Comparison of ENCODE assay signal across 20 cellular contexts in the genomic region with DNA sequence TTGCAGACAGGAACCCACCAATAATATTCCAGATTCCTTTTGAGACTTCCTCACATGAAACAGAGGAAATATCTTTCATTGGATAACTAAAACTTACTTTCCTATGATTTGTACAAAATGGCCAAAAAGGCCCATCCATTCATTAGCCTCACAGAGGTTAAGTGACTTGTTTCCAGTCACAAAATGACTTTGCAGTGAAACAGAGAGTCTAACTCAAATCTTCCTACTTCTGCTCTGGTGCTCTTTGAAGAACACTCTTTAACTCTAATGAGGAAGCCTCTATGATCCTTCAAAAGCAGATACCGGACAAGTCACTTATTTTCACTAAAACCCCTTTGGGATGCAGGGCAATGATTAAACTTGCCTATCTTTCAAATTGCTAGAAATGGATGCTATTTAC. TPM values are rescaled to one million over a fixed set of nuclear protein-coding genes. Genes with fewer than 3 reads are reported as not detected.
DNase-seq lines count a peak whose midpoint lies in the region; ATAC-seq, FAIRE-seq and TF ChIP-seq lines count a peak whose summit lies in the region.
"Had no signal": no experiment of that assay in that cellular context is flagged by ENCODE, and none has a peak within 500 bp of the region (broad histone marks: within the 10 kb centered on the region; RNA-seq: fewer than 3 reads in every experiment).

No MANE protein-coding gene starts in this region.

- H3K9ac ChIP-seq in GM12878 (ENCODE audit: control insufficient read depth, insufficient read depth, low read length) (no peak overlapping the region), skeletal muscle tissue (ENCODE audit: low read depth in 1 of 3, low read length in 3 of 3) (peak overlapping the region; percentile 36 to 76 (median 71))

- BruUV-seq in GM12878 (replicated peaks; lab: Mats Ljungman, UMichigan) = no TSS peak

- H3K27ac Mint-ChIP-seq in osteocyte (ENCODE audit: unreplicated experiment) = no peak overlapping the region
- H3K27ac Mint-ChIP-seq in activated T-cell treated with anti-CD3 and anti-CD28 coated beads, Interleukin-2, amount 50 U/mL, for 24 hours = no peak overlapping the region
- H3K27ac Mint-ChIP-seq: GM23338 had no signal

- TF ChIP-seq CTCF in GM12878 (IDR thresholded peaks at IDR 0.05 in 2 of 3, conservative IDR thresholded peaks at IDR 0.05 in 1 of 3; ENCODE audit: control insufficient read depth in 2 of 3, extremely low read depth in 1 of 3, insufficient read depth in 1 of 3, low read depth in 3 of 3, low read length in 3 of 3) = no peak
- TF ChIP-seq CTCF in osteocyte (IDR thresholded peaks at IDR 0.05) = no peak

- WGBS in GM12878 (ENCODE audit: insufficient coverage, insufficient replicate concordance, low lambda C conversion rate, missing lambda C conversion rate) = 56% methylated on average over 1 of the region's 1 CpG

- POLR2A ChIA-PET in GM12878 (lab: Charles Lee) = interaction anchor here (0.5 to 0.6 kb wide), 2 partner anchors 61 to 135 kb away, joined by 3 to 6 read pairs; no protein-coding TSS in a partner anchor

- ATAC-seq in HG02852 (IDR thresholded peaks at IDR 0.05; ENCODE audit: unreplicated experiment) = peak; percentile 69
- peak; percentile 56; the same call in 2 of the 3 replicates for ATAC-seq in GM12878
- ATAC-seq: GM23338 had no signal

- H3K27me3 ChIP-seq in GM12878 (replicated peaks in 1 of 2; ENCODE audit: control insufficient read depth in 2 of 2, insufficient read depth in 2 of 2, low read length in 1 of 2) (no peaks in the 10 kb centered on the region), skeletal muscle tissue (ENCODE audit: control insufficient read depth in 3 of 3, insufficient read depth in 3 of 3, low read length in 3 of 3) (no peaks in the 10 kb centered on the region)
- H3K27me3 ChIP-seq: Peyer's patch had no signal

- TF ChIP-seq RAD21 in GM12878 (IDR thresholded peaks at IDR 0.05; ENCODE audit: insufficient read depth, low read depth, low read length) = no peak

- H3K4me1 Mint-ChIP-seq in osteocyte (ENCODE audit: unreplicated experiment) = no peaks in the 10 kb centered on the region
- no peaks in the 10 kb centered on the region for H3K4me1 Mint-ChIP-seq in activated T-cell treated with anti-CD3 and anti-CD28 coated beads, Interleukin-2, amount 50 U/mL, for 24 hours (ENCODE audit: low read depth)

- no peak overlapping the region for H3K4me3 Mint-ChIP-seq in osteocyte (ENCODE audit: unreplicated experiment)
- no peak overlapping the region for H3K4me3 Mint-ChIP-seq in activated T-cell treated with anti-CD3 and anti-CD28 coated beads, Interleukin-2, amount 50 U/mL, for 24 hours
- H3K4me3 Mint-ChIP-seq: GM23338 had no signal

- intact Hi-C loops in GM12878 (cut with micrococcal nuclease; ENCODE audit: unreplicated experiment) = no loop called here

- H3K4me2 ChIP-seq in GM12878 (ENCODE audit: control insufficient read depth, insufficient read depth) = no peak overlapping the region
- H3K4me2 ChIP-seq: GM23338 had no signal

- no peak for DNase-seq in GM12892 (ENCODE audit: insufficient read length)
- DNase-seq in GM12878 (ENCODE audit: low read depth, low spot score) = no peak
- DNase-seq in NCI-H446 (lab: John Stamatoyannopoulos, UW) = no peak
- no peak for DNase-seq in osteocyte (ENCODE audit: extremely low spot score, unreplicated experiment)
- no peak for DNase-seq in activated T-cell treated with anti-CD3 and anti-CD28 coated beads, Interleukin-2, amount 50 U/mL, for 24 hours
- DNase-seq: Calu3, DMS79 treated with DMSO at 0.1 percent for 48 hours, GF-D8, HCEC 1CT, NCI-H1105 treated with DMSO at 0.1 percent for 48 hours, NCI-H1694, NCI-H2029 treated with DMSO at 0.1 percent for 48 hours, NCI-H526 treated with DMSO at 0.1 percent for 48 hours, Peyer's patch, SHP77 treated with DMSO at 0.1 percent for 48 hours had no signal

- peak; percentile 40 for FAIRE-seq in GM12892 (lab: Jason Lieb, UNC)
- FAIRE-seq in GM12878 (lab: Jason Lieb, UNC) = no peak
- FAIRE-seq: GM18507 had no signal

- RAD21 ChIA-PET in GM12878 (lab: Charles Lee; ENCODE audit: unreplicated experiment) = no interaction called here

- H3K36me3 ChIP-seq in GM12878 (ENCODE audit: control insufficient read depth in 2 of 2, insufficient read depth in 2 of 2, low read length in 1 of 2) (no peaks in the 10 kb centered on the region), skeletal muscle tissue (ENCODE audit: control insufficient read depth in 3 of 3, insufficient read depth in 3 of 3, low read length in 3 of 3) (peaks cover 0 to 2% (median 0%) of the 10 kb centered on the region in 3 donors)
- H3K36me3 ChIP-seq: Peyer's patch had no signal

- H3K4me3 ChIP-seq in GM12878 (no peak overlapping the region), skeletal muscle tissue (ENCODE audit: low read length in 3 of 3) (peak overlapping the region; percentile 56 to 64 (median 58))
- H3K4me3 ChIP-seq: GM23338, Peyer's patch, SK-N-MC had no signal

- H3K79me2 ChIP-seq in GM12878 (ENCODE audit: control insufficient read depth, insufficient read depth, low read length) = peaks cover 3% of the 10 kb centered on the region; the same call in 1 of the 2 replicates

- SMC1A ChIA-PET in GM12878 (lab: Charles Lee; ENCODE audit: uncharacterized antibody, unreplicated experiment) = no interaction called here

- in situ Hi-C loops in GM12878 (cut with MboI) = no loop called here

- H3K9me3 ChIP-seq in GM12878 (replicated peaks; ENCODE audit: control insufficient read depth, insufficient read depth, low read length) = no peaks in the 10 kb centered on the region
- no peaks in the 10 kb centered on the region for H3K9me3 ChIP-seq in skeletal muscle tissue (ENCODE audit: control insufficient read depth in 3 of 3, low read length in 3 of 3)
- H3K9me3 ChIP-seq: Peyer's patch had no signal

- CTCF ChIA-PET in GM12878 (lab: Yijun Ruan, JAX) = no interaction called here

- H3K27ac ChIP-seq in GM12878 (ENCODE audit: control insufficient read depth, insufficient read depth) = no peak overlapping the region
- H3K27ac ChIP-seq in skeletal muscle tissue (ENCODE audit: low read depth, low read length) = peak overlapping the region; percentile 75
- H3K27ac ChIP-seq: Peyer's patch, SK-N-MC had no signal

- H3K9me3 Mint-ChIP-seq in osteocyte (ENCODE audit: unreplicated experiment) = no peaks in the 10 kb centered on the region
- H3K9me3 Mint-ChIP-seq in activated T-cell treated with anti-CD3 and anti-CD28 coated beads, Interleukin-2, amount 50 U/mL, for 24 hours = no peaks in the 10 kb centered on the region
- H3K9me3 Mint-ChIP-seq: GM23338 had no signal

- no peaks in the 10 kb centered on the region for H4K20me1 ChIP-seq in GM12878 (ENCODE audit: control insufficient read depth, insufficient read depth)

- no peak overlapping the region for H2AFZ ChIP-seq in GM12878 (ENCODE audit: control insufficient read depth, low read depth, low read length)
- H2AFZ ChIP-seq: GM23338 had no signal

- H3K36me3 Mint-ChIP-seq in osteocyte (ENCODE audit: unreplicated experiment) = no peaks in the 10 kb centered on the region
- H3K36me3 Mint-ChIP-seq in activated T-cell treated with anti-CD3 and anti-CD28 coated beads, Interleukin-2, amount 50 U/mL, for 24 hours (ENCODE audit: low read depth) = no peaks in the 10 kb centered on the region

- no peak for TF ChIP-seq EP300 in GM12878 (IDR thresholded peaks at IDR 0.05; ENCODE audit: borderline replicate concordance in 1 of 2, control insufficient read depth in 1 of 2, low read depth in 2 of 2, low read length in 2 of 2)

- H3K4me1 ChIP-seq in GM12878 (ENCODE audit: control insufficient read depth, insufficient read depth, low read length) (no peaks in the 10 kb centered on the region), skeletal muscle tissue (ENCODE audit: control insufficient read depth in 3 of 3, insufficient read depth in 3 of 3, low read length in 3 of 3) (peaks cover 11 to 16% (median 15%) of the 10 kb centered on the region in 3 donors)
- H3K4me1 ChIP-seq: Peyer's patch had no signal

- TF ChIP-seq POLR2A in GM12892 (IDR thresholded peaks at IDR 0.05; ENCODE audit: low read depth, low read length) (no peak), GM12878 (IDR thresholded peaks at IDR 0.05; ENCODE audit: low read depth, low read length) (no peak)

- no peaks in the 10 kb centered on the region for H3K27me3 Mint-ChIP-seq in osteocyte (ENCODE audit: unreplicated experiment)
- H3K27me3 Mint-ChIP-seq in activated T-cell treated with anti-CD3 and anti-CD28 coated beads, Interleukin-2, amount 50 U/mL, for 24 hours = no peaks in the 10 kb centered on the region

TF ChIP-seq in GM12878, 131 proteins besides CTCF, POLR2A, EP300 and RAD21:
- TF ChIP-seq HCFC1 (IDR thresholded peaks at IDR 0.05; ENCODE audit: low read length) = no peak
- TF ChIP-seq SPI1 (IDR thresholded peaks at IDR 0.05; ENCODE audit: borderline replicate concordance, insufficient read depth, low read depth, low read length) = 0 out of 2 replicates have a peak, but pooled peaks have one; percentile 11
TF ChIP-seq in GM12878: peak in this region for 1.

RNA-seq across cellular contexts. Expression of a gene that starts 16.4 kb away (rescaled TPM):
- polyA plus RNA-seq in GM12892 (2012; ENCODE audit: missing spikeins) = 207 TPM
- total RNA-seq in GM12878 (2013; cell fraction: nucleolus; rRNA removed) = 839 and 919 TPM in 2 replicates
- 175 and 219 TPM in 2 replicates for total RNA-seq in GM12878 (2014; rRNA removed)
- total RNA-seq in GM12878 (2014; rRNA removed; fragmentation: Illumina TruSeq; extraction: Trizol) = 220 and 236 TPM in 2 replicates
- 207 and 225 TPM in 2 replicates for total RNA-seq in GM12878 (2021)
- 89.3 TPM for polyA plus RNA-seq in GM12878 (2011; ENCODE audit: low read depth)
- 105 and 125 TPM in 2 replicates for polyA plus RNA-seq in GM12878 (2011; rRNA removed)
- polyA plus RNA-seq in GM12878 (2011; cell fraction: cytosol; rRNA removed) = 139 and 145 TPM in 2 replicates
- polyA plus RNA-seq in GM12878 (2011; cell fraction: nucleus; rRNA removed) = 105 and 117 TPM in 2 replicates
- 115 and 139 TPM in 2 replicates for polyA plus RNA-seq in GM12878 (2012)
- 209 and 260 TPM in 2 replicates for polyA plus RNA-seq in GM12878 (2014; fragmentation: Illumina TruSeq; extraction: Trizol)
- polyA plus RNA-seq in GM12878 (2014; fragmentation: Nextera tagmentation; extraction: Ambion mirVana) = 100 to 1,000 TPM; 143 to 147 TPM
- polyA plus RNA-seq in GM12878 (2014; rRNA removed) = 99.5 and 104 TPM in 2 replicates
- 100 to 1,000 TPM; 186 to 199 TPM for polyA plus RNA-seq in GM12878 (2016; fragmentation: Nextera tagmentation; extraction: Ambion mirVana)
- 323 and 371 TPM in 2 replicates for polyA minus RNA-seq in GM12878 (2011; rRNA and poly(A)+ RNA removed)
- 81.9 and 107 TPM in 2 replicates for polyA minus RNA-seq in GM12878 (2011; cell fraction: cytosol; rRNA and poly(A)+ RNA removed)
- polyA minus RNA-seq in GM12878 (2011; cell fraction: nucleus; rRNA and poly(A)+ RNA removed) = 194 and 315 TPM in 2 replicates
- total RNA-seq in skeletal muscle tissue = 464 TPM
- 9.4 and 9.9 TPM in 2 replicates for total RNA-seq in osteocyte

Comparison
In these comparisons a context has a peak if more than half of its experiments do, and no peak if none do; other contexts are left out.
1. RNA of a gene that starts 16.4 kb away (total RNA-seq): 464 TPM in skeletal muscle tissue (single experiment) and 175 to 919 TPM in GM12878; 9.4 to 9.9 TPM in osteocyte; every median in the first group is over 10 times any median in the second.